14 cellular contexts compared by ENCODE assay signal in the genomic region with DNA sequence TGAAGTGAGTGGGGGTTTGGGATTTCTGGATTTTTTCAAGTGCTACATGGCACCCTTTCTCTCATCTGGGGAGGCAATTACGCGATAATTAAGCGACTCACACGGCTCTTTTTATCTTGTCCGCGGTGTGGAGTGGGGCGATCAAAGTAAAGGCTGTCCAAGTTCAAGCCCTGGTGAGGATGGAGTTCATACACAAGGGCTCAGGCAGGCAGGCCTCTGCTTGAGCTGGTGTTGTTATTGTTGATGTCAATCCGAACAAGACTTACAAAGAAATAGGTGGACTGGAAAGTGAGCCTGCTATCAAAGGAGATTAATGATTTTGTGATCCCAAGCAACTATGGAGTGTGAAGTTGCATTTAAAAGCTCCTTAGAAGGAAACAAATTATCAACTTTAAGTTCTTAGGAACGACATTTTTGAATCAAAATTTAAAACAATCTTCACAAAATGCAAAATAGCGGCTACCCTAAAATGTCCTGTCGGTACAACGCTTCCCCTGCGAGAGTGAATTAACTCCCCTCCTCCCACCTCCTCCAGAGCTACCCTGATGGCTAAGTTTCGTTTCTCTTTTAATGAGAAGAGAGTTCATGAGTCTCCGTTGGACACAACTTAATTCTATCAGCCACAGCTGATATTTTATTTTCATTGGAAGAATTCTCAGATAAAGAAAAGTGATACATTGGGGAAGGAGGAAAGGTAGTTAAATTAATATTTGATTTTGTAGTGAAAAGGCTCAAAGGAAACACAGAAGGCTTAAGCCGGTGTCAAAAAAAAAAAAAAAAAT. TPM values are rescaled to one million over a fixed set of nuclear protein-coding genes. Genes with fewer than 3 reads are reported as not detected.
DNase-seq lines count a peak whose midpoint lies in the region; ATAC-seq and TF ChIP-seq lines count a peak whose summit lies in the region.
"Had no signal": no experiment of that assay in that cellular context is flagged by ENCODE, and none has a peak within 500 bp of the region (broad histone marks: within the 10 kb centered on the region; RNA-seq: fewer than 3 reads in every experiment).

No MANE protein-coding gene starts in this region.

- peaks cover 19% of the 10 kb centered on the region; the same call in 1 of the 2 replicates for H3F3A ChIP-seq in PC-9 (ENCODE audit: insufficient read depth, low read depth)

- TF ChIP-seq CTCF in C4-2B (conservative IDR thresholded peaks at IDR 0.05) (no peak), PC-9 (conservative IDR thresholded peaks at IDR 0.05) (no peak), liver (IDR thresholded peaks at IDR 0.05; ENCODE audit: low read depth, low read length, missing input control) (no peak), coronary artery (IDR thresholded peaks at IDR 0.05) (no peak)

- no peaks in the 10 kb centered on the region for H3K9me3 ChIP-seq in PC-9 (ENCODE audit: insufficient read depth, low read depth)
- no peaks in the 10 kb centered on the region for H3K9me3 ChIP-seq in liver (ENCODE audit: control insufficient read depth in 4 of 4, low read length in 3 of 4)
- H3K9me3 ChIP-seq: heart left ventricle had no signal

- DNase-seq in HT-29 (ENCODE audit: low spot score) (peak; percentile 64), PC-9 (no peak), cerebellar nuclear complex (lab: John Stamatoyannopoulos, UW) (no peak), coronary artery (ENCODE audit: low spot score) (no peak), T-helper 9 cell (no peak)
- DNase-seq: activated CD4-positive, alpha-beta T cell treated with anti-CD3 and anti-CD28 coated beads, Interleukin-2, amount 50 U/mL, for 4 hours; NCI-H226; stimulated activated CD8-positive, alpha-beta memory T cell treated with anti-CD3 and anti-CD28 coated beads, Interleukin-4, amount 100 ng/mL, for 48 hours had no signal

- 3% methylated on average over 16 of the region's 16 CpGs for WGBS in liver

- peaks cover 19% of the 10 kb centered on the region for H3K4me1 ChIP-seq in PC-9 (replicated peaks; ENCODE audit: insufficient read depth)
- peaks cover 0 to 6% (median 2%) of the 10 kb centered on the region in 4 donors for H3K4me1 ChIP-seq in liver (ENCODE audit: control insufficient read depth in 4 of 4, insufficient read depth in 4 of 4, low read length in 3 of 4)
- H3K4me1 ChIP-seq: BLaER1 had no signal

- BruUV-seq in PC-9 (replicated peaks; lab: Mats Ljungman, UMichigan), result no TSS peak

- H3K27me3 ChIP-seq in PC-9 (ENCODE audit: insufficient read depth, low read depth) (no peaks in the 10 kb centered on the region), liver (ENCODE audit: control insufficient read depth in 4 of 4, insufficient read depth in 4 of 4, low read length in 3 of 4) (no peaks in the 10 kb centered on the region)
- H3K27me3 ChIP-seq: BLaER1 had no signal

- peak overlapping the region; percentile 96 for H3K4me2 ChIP-seq in PC-9
- H3K4me2 ChIP-seq: BLaER1 had no signal

- no peak for ATAC-seq in GM19395 (IDR thresholded peaks at IDR 0.05; ENCODE audit: unreplicated experiment)
- ATAC-seq: heart left ventricle had no signal

- peak overlapping the region; percentile 76 for H3K27ac ChIP-seq in C4-2B
- peak overlapping the region; percentile 99 for H3K27ac ChIP-seq in PC-9
- peak overlapping the region; percentile 76 to 86 for H3K27ac ChIP-seq in liver (ENCODE audit: low read depth in 1 of 2, low read length in 2 of 2)
- no peak overlapping the region for H3K27ac ChIP-seq in coronary artery
- H3K27ac ChIP-seq: BLaER1, heart left ventricle had no signal

- no peaks in the 10 kb centered on the region for H4K20me1 ChIP-seq in PC-9 (ENCODE audit: insufficient read depth)
- H4K20me1 ChIP-seq: BLaER1 had no signal

- H3K4me3 ChIP-seq in PC-9 (peak overlapping the region; percentile 94), liver (ENCODE audit: low read depth in 1 of 3, low read length in 3 of 3) (peak overlapping the region; percentile 55 to 71 (median 56)), coronary artery (no peak overlapping the region)
- H3K4me3 ChIP-seq: BLaER1, heart left ventricle had no signal

- CTCF ChIA-PET in PC-9 (lab: Charles Lee), result no interaction called here

- no peaks in the 10 kb centered on the region for H3K9me2 ChIP-seq in PC-9 (ENCODE audit: insufficient read depth)

- intact Hi-C loops in PC-9 (cut with micrococcal nuclease; ENCODE audit: unreplicated experiment), result loop anchor here (1.0 kb wide), 1 partner anchor 167 kb away; no protein-coding TSS in a partner anchor

- H2AFZ ChIP-seq in PC-9, result no peak overlapping the region

- H3K36me3 ChIP-seq in PC-9 (ENCODE audit: low read depth) (peaks cover 21% of the 10 kb centered on the region; the same call in 1 of the 2 replicates), liver (ENCODE audit: control insufficient read depth in 4 of 4, insufficient read depth in 3 of 4, low read depth in 1 of 4, low read length in 3 of 4) (peaks cover 0 to 1% (median 0%) of the 10 kb centered on the region in 4 donors)
- H3K36me3 ChIP-seq: BLaER1, heart left ventricle had no signal

- H3K9ac ChIP-seq in liver (ENCODE audit: low read depth in 1 of 2, low read length in 2 of 2), result peak overlapping the region; percentile 20 to 93
- H3K9ac ChIP-seq: BLaER1 had no signal

- peak in 1 of 2 donors; percentile 7 for TF ChIP-seq RAD21 in liver (IDR thresholded peaks at IDR 0.05)

- POLR2A ChIA-PET in PC-9 (lab: Charles Lee; ENCODE audit: unreplicated experiment), result interaction anchor here (0.5 to 0.7 kb wide), 3 partner anchors 23 to 160 kb away, joined by 3 to 23 read pairs (median 21); no protein-coding TSS in a partner anchor

- H3K79me2 ChIP-seq in PC-9 (ENCODE audit: low read depth), result peaks cover 87% of the 10 kb centered on the region

TF ChIP-seq in liver, 16 proteins besides CTCF, POLR2A, EP300 and RAD21:
- TF ChIP-seq HNF4G (IDR thresholded peaks at IDR 0.05) (no peak), RXRA (IDR thresholded peaks at IDR 0.05) (peak in 1 of 2 donors; percentile 25)

RNA-seq across cellular contexts. Expression of a gene that starts 5.9 kb away (rescaled TPM):
- 191 and 199 TPM in 2 replicates for total RNA-seq in HT-29 (2014; rRNA removed; shearing (Covaris generic))
- total RNA-seq in PC-9 (2021), result 35.4 and 42.6 TPM in 2 replicates
- 10 to 100 TPM in 1 of 2 donors, 1 to 10 TPM in 1; 8.0 to 37.5 TPM for total RNA-seq in liver
- 10 to 100 TPM; 13.0 to 19.2 TPM for polyA plus RNA-seq in liver
- total RNA-seq: heart left ventricle, skeletal muscle tissue had no signal
- polyA plus RNA-seq: heart left ventricle had no signal

RNA-seq across cellular contexts. Expression of a gene that starts 6.3 kb away (rescaled TPM):
- total RNA-seq in HT-29 (2014; rRNA removed; shearing (Covaris generic)), result 6.2 and 6.3 TPM in 2 replicates
- 4.7 and 5.2 TPM in 2 replicates for total RNA-seq in PC-9 (2021)
- 10 to 100 TPM in 1 of 2 donors, 1 to 10 TPM in 1; 2.0 to 21.7 TPM for total RNA-seq in liver
- 1 to 10 TPM in 1 of 2 donors, under 1 TPM in 1; 0.74 to 5.2 TPM for polyA plus RNA-seq in liver
- total RNA-seq: heart left ventricle had no signal
- polyA plus RNA-seq: heart left ventricle had no signal

Comparison
In these comparisons a context has a peak if more than half of its experiments do, and no peak if none do; other contexts are left out.
1. H3K27ac ChIP-seq: peak in C4-2B (single experiment), PC-9 (single experiment) and liver (2 of 2); none in coronary artery (0 of 2).